8 cellular contexts compared by ENCODE assay signal in the genomic region with DNA sequence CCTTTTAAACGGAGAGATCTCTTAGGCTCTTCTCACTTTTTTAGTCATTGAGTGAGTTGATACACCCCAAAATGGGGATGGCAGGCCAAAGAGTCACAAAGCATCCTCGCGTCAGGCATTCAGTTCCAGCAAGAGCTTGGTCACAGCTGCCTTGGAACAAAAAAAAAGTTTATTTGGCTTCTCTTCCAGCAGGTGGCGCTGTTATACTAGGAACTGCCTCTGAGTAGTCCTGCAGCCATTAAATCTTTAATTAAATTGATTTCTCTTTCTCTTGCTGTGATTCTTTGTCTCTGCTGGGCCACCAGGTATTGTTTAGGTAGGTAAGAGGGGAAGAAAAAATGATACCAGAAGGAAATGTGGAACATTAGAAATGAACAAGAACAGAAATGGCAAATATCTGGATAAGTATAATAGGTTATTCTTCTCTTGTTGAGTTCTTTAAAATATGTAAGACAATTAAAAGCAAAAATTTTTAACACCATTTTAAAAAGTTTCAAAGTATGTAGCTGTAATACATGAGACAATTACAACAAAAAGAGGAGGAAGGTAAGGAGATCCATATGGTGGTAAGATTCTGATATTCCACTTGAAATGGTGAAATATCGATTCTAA.
DNase-seq lines count a peak whose midpoint lies in the region; ATAC-seq, FAIRE-seq and TF ChIP-seq lines count a peak whose summit lies in the region.

No MANE protein-coding gene starts in this region.

- peak; percentile 56 for DNase-seq in DMS114 treated with DMSO at 0.1 percent for 48 hours (lab: John Stamatoyannopoulos, UW; ENCODE audit: unreplicated experiment)
- peak; percentile 30 for DNase-seq in H54 (ENCODE audit: insufficient read length, low spot score)
- DNase-seq in NCI-H1694 (lab: John Stamatoyannopoulos, UW) = peak; percentile 29
- peak; percentile 21 for DNase-seq in T follicular helper cell (ENCODE audit: low read depth)
- DNase-seq in immature natural killer cell = peak; percentile 40 to 61 (median 59)
- DNase-seq in stimulated activated CD4-positive, alpha-beta T cell treated with anti-CD3 and anti-CD28 coated beads, Interleukin-1b, Interleukin-23, amount 100 ng/mL, for 1 hour (ENCODE audit: low read depth in 2 of 2) = peak; percentile 4 to 10

- no peak for FAIRE-seq in H54 (lab: Jason Lieb, UNC)

- H3K4me1 Mint-ChIP-seq in brain (no peaks in the 10 kb centered on the region), immature natural killer cell (no peaks in the 10 kb centered on the region)

- H3K4me3 Mint-ChIP-seq in brain (no peak overlapping the region), immature natural killer cell (no peak overlapping the region)

- H3K27me3 Mint-ChIP-seq in brain (peaks cover 10% of the 10 kb centered on the region), immature natural killer cell (ENCODE audit: low read depth in 3 of 3) (peaks cover 0 to 9% (median 2%) of the 10 kb centered on the region in 3 donors)

- no peak for ATAC-seq in GM21737 (IDR thresholded peaks at IDR 0.05; ENCODE audit: unreplicated experiment)

- H3K27ac Mint-ChIP-seq in brain = no peak overlapping the region
- H3K27ac Mint-ChIP-seq in immature natural killer cell = no peak overlapping the region

- no peak for TF ChIP-seq POLR2A in H54 (IDR thresholded peaks at IDR 0.05; ENCODE audit: low read depth, low read length)

- TF ChIP-seq CTCF in brain (conservative IDR thresholded peaks at IDR 0.05) = peak; percentile 94 to 96

- H3K9me3 Mint-ChIP-seq in brain (peaks cover 8 to 18% (median 9%) of the 10 kb centered on the region in 5 experiments), immature natural killer cell (no peaks in the 10 kb centered on the region)

- H3K36me3 Mint-ChIP-seq in brain (no peaks in the 10 kb centered on the region), immature natural killer cell (no peaks in the 10 kb centered on the region)

Comparison
In these comparisons a context has a peak if more than half of its experiments do, and no peak if none do; other contexts are left out.
1. DNase-seq: peak in every context shown above with its lines; median percentile 59 in immature natural killer cell; 56 in DMS114 treated with DMSO at 0.1 percent for 48 hours; 30 in H54; 29 in NCI-H1694; 21 in T follicular helper cell; 7 in stimulated activated CD4-positive, alpha-beta T cell treated with anti-CD3 and anti-CD28 coated beads, Interleukin-1b, Interleukin-23, amount 100 ng/mL, for 1 hour.